16 cellular contexts compared by ENCODE assay signal in genomic region chr7:137804819-137805218, GRCh38. TPM values are rescaled to one million over a fixed set of nuclear protein-coding genes. Genes with fewer than 3 reads are reported as not detected.
DNase-seq lines count a peak whose midpoint lies in the region; ATAC-seq and TF ChIP-seq lines count a peak whose summit lies in the region.
"Had no signal": no experiment of that assay in that cellular context is flagged by ENCODE, and none has a peak within 500 bp of the region (broad histone marks: within the 10 kb centered on the region; RNA-seq: fewer than 3 reads in every experiment).

No MANE protein-coding gene starts in this region.

- no peaks in the 10 kb centered on the region for H3K9me3 ChIP-seq in colonic mucosa
- no peaks in the 10 kb centered on the region for H3K9me3 ChIP-seq in T-helper 17 cell (ENCODE audit: control insufficient read depth, low read length, poor library complexity, severe bottlenecking)
- H3K9me3 ChIP-seq: heart right ventricle, thoracic aorta had no signal

- no peaks in the 10 kb centered on the region for H3K27me3 ChIP-seq in colonic mucosa
- H3K27me3 ChIP-seq: heart right ventricle had no signal

- H3K27ac ChIP-seq in colonic mucosa, result no peak overlapping the region
- H3K27ac ChIP-seq: heart right ventricle, thoracic aorta had no signal

- H3K4me1 Mint-ChIP-seq in T-helper 17 cell, result no peaks in the 10 kb centered on the region
- H3K4me1 Mint-ChIP-seq: CD4-positive, CD25-positive, alpha-beta regulatory T cell; stimulated activated memory B cell treated with anti-CD40 and anti-IgM and Interleukin-4, amounts not matched to agents 10 μg/mL and 1 μg/mL and 100 μg/mL, for 72 hours had no signal

- no peak overlapping the region for H3K4me3 Mint-ChIP-seq in T-helper 17 cell
- H3K4me3 Mint-ChIP-seq: CD4-positive, CD25-positive, alpha-beta regulatory T cell; GM23338; stimulated activated memory B cell treated with anti-CD40 and anti-IgM and Interleukin-4, amounts not matched to agents 10 μg/mL and 1 μg/mL and 100 μg/mL, for 72 hours had no signal

- no peaks in the 10 kb centered on the region for H3K36me3 ChIP-seq in colonic mucosa
- H3K36me3 ChIP-seq: heart right ventricle, thoracic aorta had no signal

- no peak overlapping the region for H3K9ac ChIP-seq in colonic mucosa (ENCODE audit: low read depth in 2 of 2, low read length in 2 of 2)

- H3K36me3 Mint-ChIP-seq in T-helper 17 cell (ENCODE audit: low read depth), result peaks cover 2% of the 10 kb centered on the region
- H3K36me3 Mint-ChIP-seq: CD4-positive, CD25-positive, alpha-beta regulatory T cell; stimulated activated memory B cell treated with anti-CD40 and anti-IgM and Interleukin-4, amounts not matched to agents 10 μg/mL and 1 μg/mL and 100 μg/mL, for 72 hours had no signal

- ATAC-seq in GM18867 (IDR thresholded peaks at IDR 0.05; ENCODE audit: unreplicated experiment), result peak; percentile 49
- peak; percentile 51 for ATAC-seq in HG03354 (IDR thresholded peaks at IDR 0.05; ENCODE audit: poor library complexity, severe bottlenecking, unreplicated experiment)
- no peak for ATAC-seq in HG03139 (IDR thresholded peaks at IDR 0.05; ENCODE audit: unreplicated experiment)
- ATAC-seq in left ventricle myocardium superior, result no peak
- ATAC-seq in T-helper 17 cell, result no peak
- ATAC-seq: GM23338; heart right ventricle; sciatic nerve; stimulated activated memory B cell treated with anti-CD40 and anti-IgM and Interleukin-4, amounts not matched to agents 10 μg/mL and 1 μg/mL and 100 μg/mL, for 72 hours had no signal

- intact Hi-C loops in colonic mucosa (cut with DNase I) (no loop called here), left ventricle myocardium superior (cut with micrococcal nuclease) (no loop called here)

- H3K27me3 Mint-ChIP-seq in T-helper 17 cell, result peaks cover 36% of the 10 kb centered on the region

- TF ChIP-seq CTCF in astrocyte of the spinal cord (IDR thresholded peaks at IDR 0.05; ENCODE audit: low read depth, low read length) (no peak), colonic mucosa (IDR thresholded peaks at IDR 0.05) (no peak)

- no peak overlapping the region for H3K27ac Mint-ChIP-seq in T-helper 17 cell
- H3K27ac Mint-ChIP-seq: activated T-helper 2 cell treated with anti-CD3 and anti-CD28 coated beads, Interferon-gamma antibody, Interleukin-2, Interleukin-4, amounts not matched to agents 10 μg/mL and 5 μg/mL and 100 μg/mL, durations not matched to agents 14 hours and 24 hours and 36 hours; CD4-positive, CD25-positive, alpha-beta regulatory T cell; GM23338; stimulated activated memory B cell treated with anti-CD40 and anti-IgM and Interleukin-4, amounts not matched to agents 10 μg/mL and 1 μg/mL and 100 μg/mL, for 72 hours had no signal

- no peaks in the 10 kb centered on the region for H3K4me1 ChIP-seq in colonic mucosa
- H3K4me1 ChIP-seq: heart right ventricle had no signal

- H3K4me3 ChIP-seq in astrocyte of the spinal cord (ENCODE audit: low read depth, low read length) (no peak overlapping the region), colonic mucosa (no peak overlapping the region)
- H3K4me3 ChIP-seq: GM23338, heart right ventricle, thoracic aorta had no signal

- DNase-seq in NCI-H1930 (lab: John Stamatoyannopoulos, UW) (peak; percentile 50 to 60), astrocyte of the spinal cord (ENCODE audit: low read depth, low spot score) (peak; percentile 17), colonic mucosa (no peak), left ventricle myocardium superior (no peak), T-helper 17 cell (no peak)
- DNase-seq: activated CD4-positive, alpha-beta T cell treated with anti-CD3 and anti-CD28 coated beads for 4 hours; CD4-positive, CD25-positive, alpha-beta regulatory T cell; heart right ventricle had no signal

- in situ Hi-C loops in astrocyte of the spinal cord (cut with HindIII; ENCODE audit: low sequenced_read_pairs), result no loop called here

RNA-seq across cellular contexts. Expression of gene DGKI, which starts 42.0 kb away (rescaled TPM):
- total RNA-seq in colonic mucosa (under 1 TPM; 0.35 to 0.67 TPM), left ventricle myocardium superior (0.47 TPM), T-helper 17 cell (under 1 TPM; 0.02 to 0.26 TPM)
- total RNA-seq: CD4-positive, CD25-positive, alpha-beta regulatory T cell had no signal

Comparison
In these comparisons a context has a peak if more than half of its experiments do, and no peak if none do; other contexts are left out.
1. ATAC-seq: peak in GM18867 (single experiment) and HG03354 (single experiment); none in HG03139 (single experiment), left ventricle myocardium superior (single experiment) and T-helper 17 cell (single experiment).
2. DNase-seq: peak in NCI-H1930 (2 of 2) and astrocyte of the spinal cord (single experiment); none in colonic mucosa (single experiment), left ventricle myocardium superior (single experiment) and T-helper 17 cell (0 of 3).